In genomic region chr16:79847569-79847968, GRCh38 we compare ENCODE assay signal across 12 cellular contexts.
DNase-seq lines count a peak whose midpoint lies in the region; ATAC-seq and TF ChIP-seq lines count a peak whose summit lies in the region.
"Had no signal": no experiment of that assay in that cellular context is flagged by ENCODE, and none has a peak within 500 bp of the region (broad histone marks: within the 10 kb centered on the region; RNA-seq: fewer than 3 reads in every experiment).

No MANE protein-coding gene starts in this region.

- WGBS in esophagus, 2 donors = 52 to 58% methylated on average over 5 of the region's 5 CpGs

- no peaks in the 10 kb centered on the region for H3K36me3 ChIP-seq in esophagus (ENCODE audit: control insufficient read depth in 2 of 2, insufficient read depth in 2 of 2, low read length in 1 of 2)

- H3K27ac ChIP-seq in VCaP (0 out of 2 replicates have a peak overlapping the region, but pooled peaks have one; percentile 10), esophagus (ENCODE audit: low read depth in 2 of 2, low read length in 1 of 2) (peak overlapping the region; percentile 81 to 83)
- H3K27ac ChIP-seq: A549 had no signal

- no peak for DNase-seq in left lobe of liver (ENCODE audit: low spot score)
- no peak for DNase-seq in omental fat pad (ENCODE audit: low spot score)
- no peak for DNase-seq in COLO829 (ENCODE audit: low spot score)
- no peak for DNase-seq in NCI-H1048 (lab: John Stamatoyannopoulos, UW)
- DNase-seq: Calu3; CD4-positive, CD25-positive, alpha-beta regulatory T cell; DMS 273 treated with DMSO at 0.1 percent for 48 hours; HCEC 1CT; HFFc6 had no signal

- no peak overlapping the region for H3K4me3 ChIP-seq in esophagus (ENCODE audit: low read depth in 1 of 2, low read length in 2 of 2)
- H3K4me3 ChIP-seq: A549 had no signal

- no peaks in the 10 kb centered on the region for H3K27me3 ChIP-seq in esophagus (ENCODE audit: control insufficient read depth in 1 of 2, insufficient read depth in 2 of 2, low read length in 2 of 2)

- peaks cover 0 to 29% of the 10 kb centered on the region in 2 donors for H3K4me1 ChIP-seq in esophagus (ENCODE audit: control insufficient read depth in 2 of 2, insufficient read depth in 2 of 2, low read length in 1 of 2)
- H3K4me1 ChIP-seq: A549 had no signal

- peak; percentile 33 for ATAC-seq in left lobe of liver
- ATAC-seq in omental fat pad (ENCODE audit: low FRiP score) = no peak
- ATAC-seq: A549 had no signal

- H3K9me3 ChIP-seq in esophagus (ENCODE audit: control insufficient read depth in 2 of 2, insufficient read depth in 1 of 2, low read depth in 1 of 2, low read length in 1 of 2) = no peaks in the 10 kb centered on the region

- TF ChIP-seq CTCF in VCaP (conservative IDR thresholded peaks at IDR 0.05) = no peak
- TF ChIP-seq CTCF in omental fat pad (IDR thresholded peaks at IDR 0.05) = no peak
